Comparison of ENCODE assay signal across 1 cellular context in the genomic region with DNA sequence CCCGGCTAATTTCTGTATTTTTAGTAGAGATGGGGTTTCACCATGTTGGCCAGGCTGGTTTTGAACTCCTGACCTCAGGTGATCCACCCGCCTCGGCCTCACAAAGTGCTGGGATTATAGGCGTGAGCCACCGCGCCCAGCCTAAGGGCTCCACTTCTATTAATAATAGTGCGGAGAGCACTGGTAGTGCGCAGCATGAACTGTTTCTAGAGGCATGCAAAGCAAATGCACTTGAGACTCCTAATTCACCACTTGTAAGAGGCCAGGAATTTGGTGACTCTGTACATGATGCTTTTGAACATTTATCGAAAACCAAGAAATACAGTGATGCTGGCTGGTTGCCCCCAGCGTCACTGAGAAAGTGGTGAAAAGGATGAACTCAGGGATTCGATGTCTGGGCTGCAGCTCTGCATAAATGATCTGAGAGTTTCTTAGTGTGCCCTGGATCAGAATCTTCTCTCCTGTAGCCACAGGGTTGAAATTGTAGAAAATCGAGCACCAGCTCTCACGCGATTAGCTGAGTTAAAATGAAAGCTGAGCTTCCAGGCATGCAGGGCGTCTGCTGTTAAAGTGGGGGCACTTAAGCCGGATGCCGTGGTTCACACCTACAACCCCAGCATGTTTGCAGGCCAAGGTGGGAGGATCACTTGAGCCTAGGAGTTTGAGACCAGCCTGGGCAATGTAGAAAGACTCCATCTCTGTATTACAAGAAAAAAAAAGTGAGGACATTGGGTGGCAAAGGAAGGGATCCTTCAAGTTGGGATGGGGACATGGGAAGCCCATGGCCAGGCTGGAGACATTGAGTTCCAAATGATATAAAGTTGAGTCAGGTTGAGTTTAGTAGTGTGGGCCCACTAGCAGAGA.
TF ChIP-seq lines count a peak whose summit lies in the region.

No MANE protein-coding gene starts in this region.

TF ChIP-seq in GM12878, 131 proteins besides CTCF, POLR2A, EP300 and RAD21 (continues in another document):
- TF ChIP-seq PML (IDR thresholded peaks at IDR 0.05; ENCODE audit: low read length) (no peak), SREBF2 (IDR thresholded peaks at IDR 0.05; ENCODE audit: low read length) (no peak), RCOR1 (conservative IDR thresholded peaks at IDR 0.05; ENCODE audit: low read depth, low read length) (0 out of 2 replicates have a peak, but pooled peaks have one; percentile 45), SP1 (IDR thresholded peaks at IDR 0.05; ENCODE audit: low read depth, low read length) (peak; percentile 64), ATF3 (IDR thresholded peaks at IDR 0.05; ENCODE audit: borderline replicate concordance, extremely low read depth, low read depth, low read length) (no peak), NBN (IDR thresholded peaks at IDR 0.05) (peak; percentile 53; the same call in 1 of the 2 replicates), MEF2A (IDR thresholded peaks at IDR 0.05; ENCODE audit: insufficient read depth, low read depth, low read length) (peak; percentile 62; the same call in 1 of the 2 replicates), NFIC (IDR thresholded peaks at IDR 0.05; ENCODE audit: low read depth, low read length) (peak; percentile 83), YY1 (IDR thresholded peaks at IDR 0.05; ENCODE audit: low read depth, low read length) (peak; percentile 18; the same call in 1 of the 2 replicates), HDAC6 (IDR thresholded peaks at IDR 0.05; ENCODE audit: unreplicated experiment) (no peak), MAX (IDR thresholded peaks at IDR 0.05; ENCODE audit: low read depth, low read length) (peak; percentile 81), SUZ12 (IDR thresholded peaks at IDR 0.05; ENCODE audit: unreplicated experiment) (no peak), BMI1 (IDR thresholded peaks at IDR 0.05; ENCODE audit: borderline replicate concordance) (no peak; the same call in 1 of the 2 replicates), IRF4 (IDR thresholded peaks at IDR 0.05; ENCODE audit: low read depth, low read length) (peak; percentile 92), BHLHE40 (IDR thresholded peaks at IDR 0.05; ENCODE audit: borderline replicate concordance in 1 of 2, low read depth in 2 of 2, low read length in 1 of 2) (peak; percentile 96), JUNB (IDR thresholded peaks at IDR 0.05) (peak; percentile 94), ATF7 (IDR thresholded peaks at IDR 0.05; ENCODE audit: low read depth) (peak; percentile 60), MTA3 (IDR thresholded peaks at IDR 0.05; ENCODE audit: borderline replicate concordance, low read length) (peak; percentile 65; the same call in 1 of the 2 replicates), TCF12 (IDR thresholded peaks at IDR 0.05; ENCODE audit: low read depth, low read length) (peak; percentile 63; the same call in 1 of the 2 replicates), STAT3 (IDR thresholded peaks at IDR 0.05; ENCODE audit: low read depth, low read length) (peak; percentile 82; the same call in 1 of the 2 replicates), PAX5 (IDR thresholded peaks at IDR 0.05; ENCODE audit: borderline replicate concordance, low read depth, low read length) (peak; percentile 91), TBL1XR1 (IDR thresholded peaks at IDR 0.05; ENCODE audit: low read depth, low read length) (peak; percentile 72; the same call in 1 of the 2 replicates), NR2F1 (conservative IDR thresholded peaks at IDR 0.05) (peak; percentile 74), ZNF592 (IDR thresholded peaks at IDR 0.05) (no peak), ZSCAN29 (IDR thresholded peaks at IDR 0.05) (no peak), ETV6 (conservative IDR thresholded peaks at IDR 0.05 in 1 of 2, IDR thresholded peaks at IDR 0.05 in 1 of 2; ENCODE audit: borderline replicate concordance in 1 of 2, low read depth in 1 of 2) (peak in 1 of 2 experiments; percentile 88; a peak in 2 of 4 replicates), RUNX3 (IDR thresholded peaks at IDR 0.05; ENCODE audit: low read length) (peak; percentile 83), NFXL1 (IDR thresholded peaks at IDR 0.05; ENCODE audit: borderline replicate concordance) (no peak), STAT1 (conservative IDR thresholded peaks at IDR 0.05) (no peak), JUND (IDR thresholded peaks at IDR 0.05; ENCODE audit: low read depth, low read length) (peak; percentile 65; the same call in 1 of the 2 replicates), MXI1 (IDR thresholded peaks at IDR 0.05; ENCODE audit: low read depth, low read length) (peak; percentile 82; the same call in 1 of the 2 replicates), HDGF (IDR thresholded peaks at IDR 0.05) (peak; percentile 60; the same call in 1 of the 2 replicates), EGR1 (IDR thresholded peaks at IDR 0.05; ENCODE audit: borderline replicate concordance in 1 of 2, low read depth in 2 of 2, low read length in 2 of 2) (0 out of 3 replicates have a peak, but pooled peaks of 1 of the 2 experiments have one; percentile 5), GATAD2B (conservative IDR thresholded peaks at IDR 0.05; ENCODE audit: low read depth) (peak; percentile 80), FOXM1 (IDR thresholded peaks at IDR 0.05; ENCODE audit: low read depth, low read length) (peak; percentile 75; the same call in 1 of the 2 replicates), SREBF1 (IDR thresholded peaks at IDR 0.05; ENCODE audit: low read length) (0 out of 2 replicates have a peak, but pooled peaks have one; percentile 12), MEF2B (IDR thresholded peaks at IDR 0.05; ENCODE audit: partially characterized antibody, poor library complexity, severe bottlenecking) (peak; percentile 47), CHD2 (IDR thresholded peaks at IDR 0.05; ENCODE audit: borderline replicate concordance, low read depth, low read length) (peak; percentile 69; the same call in 1 of the 2 replicates), IKZF2 (IDR thresholded peaks at IDR 0.05) (peak; percentile 81 to 86), WRNIP1 (IDR thresholded peaks at IDR 0.05; ENCODE audit: borderline replicate concordance, low read depth, low read length) (0 out of 2 replicates have a peak, but pooled peaks have one; percentile 52), MYB (IDR thresholded peaks at IDR 0.05; ENCODE audit: borderline replicate concordance, low read depth, low read length) (no peak), POU2F2 (IDR thresholded peaks at IDR 0.05; ENCODE audit: borderline replicate concordance, low read depth, low read length) (peak; percentile 60; the same call in 2 of the 3 replicates), EED (IDR thresholded peaks at IDR 0.05; ENCODE audit: low read depth) (peak; percentile 64), RELA (IDR thresholded peaks at IDR 0.05; ENCODE audit: borderline replicate concordance, partially characterized antibody) (no peak), CREM (IDR thresholded peaks at IDR 0.05; ENCODE audit: low read depth) (peak; percentile 69; the same call in 1 of the 2 replicates), CREB1 (IDR thresholded peaks at IDR 0.05; ENCODE audit: low read depth) (0 out of 2 replicates have a peak, but pooled peaks have one; percentile 55)
- TF ChIP-seq, protein P1, sequence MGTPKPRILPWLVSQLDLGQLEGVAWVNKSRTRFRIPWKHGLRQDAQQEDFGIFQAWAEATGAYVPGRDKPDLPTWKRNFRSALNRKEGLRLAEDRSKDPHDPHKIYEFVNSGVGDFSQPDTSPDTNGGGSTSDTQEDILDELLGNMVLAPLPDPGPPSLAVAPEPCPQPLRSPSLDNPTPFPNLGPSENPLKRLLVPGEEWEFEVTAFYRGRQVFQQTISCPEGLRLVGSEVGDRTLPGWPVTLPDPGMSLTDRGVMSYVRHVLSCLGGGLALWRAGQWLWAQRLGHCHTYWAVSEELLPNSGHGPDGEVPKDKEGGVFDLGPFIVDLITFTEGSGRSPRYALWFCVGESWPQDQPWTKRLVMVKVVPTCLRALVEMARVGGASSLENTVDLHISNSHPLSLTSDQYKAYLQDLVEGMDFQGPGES (IDR thresholded peaks at IDR 0.05) = no peak
- TF ChIP-seq, protein P2, sequence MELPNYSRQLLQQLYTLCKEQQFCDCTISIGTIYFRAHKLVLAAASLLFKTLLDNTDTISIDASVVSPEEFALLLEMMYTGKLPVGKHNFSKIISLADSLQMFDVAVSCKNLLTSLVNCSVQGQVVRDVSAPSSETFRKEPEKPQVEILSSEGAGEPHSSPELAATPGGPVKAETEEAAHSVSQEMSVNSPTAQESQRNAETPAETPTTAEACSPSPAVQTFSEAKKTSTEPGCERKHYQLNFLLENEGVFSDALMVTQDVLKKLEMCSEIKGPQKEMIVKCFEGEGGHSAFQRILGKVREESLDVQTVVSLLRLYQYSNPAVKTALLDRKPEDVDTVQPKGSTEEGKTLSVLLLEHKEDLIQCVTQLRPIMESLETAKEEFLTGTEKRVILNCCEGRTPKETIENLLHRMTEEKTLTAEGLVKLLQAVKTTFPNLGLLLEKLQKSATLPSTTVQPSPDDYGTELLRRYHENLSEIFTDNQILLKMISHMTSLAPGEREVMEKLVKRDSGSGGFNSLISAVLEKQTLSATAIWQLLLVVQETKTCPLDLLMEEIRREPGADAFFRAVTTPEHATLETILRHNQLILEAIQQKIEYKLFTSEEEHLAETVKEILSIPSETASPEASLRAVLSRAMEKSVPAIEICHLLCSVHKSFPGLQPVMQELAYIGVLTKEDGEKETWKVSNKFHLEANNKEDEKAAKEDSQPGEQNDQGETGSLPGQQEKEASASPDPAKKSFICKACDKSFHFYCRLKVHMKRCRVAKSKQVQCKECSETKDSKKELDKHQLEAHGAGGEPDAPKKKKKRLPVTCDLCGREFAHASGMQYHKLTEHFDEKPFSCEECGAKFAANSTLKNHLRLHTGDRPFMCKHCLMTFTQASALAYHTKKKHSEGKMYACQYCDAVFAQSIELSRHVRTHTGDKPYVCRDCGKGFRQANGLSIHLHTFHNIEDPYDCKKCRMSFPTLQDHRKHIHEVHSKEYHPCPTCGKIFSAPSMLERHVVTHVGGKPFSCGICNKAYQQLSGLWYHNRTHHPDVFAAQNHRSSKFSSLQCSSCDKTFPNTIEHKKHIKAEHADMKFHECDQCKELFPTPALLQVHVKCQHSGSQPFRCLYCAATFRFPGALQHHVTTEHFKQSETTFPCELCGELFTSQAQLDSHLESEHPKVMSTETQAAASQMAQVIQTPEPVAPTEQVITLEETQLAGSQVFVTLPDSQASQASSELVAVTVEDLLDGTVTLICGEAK (IDR thresholded peaks at IDR 0.05; ENCODE audit: borderline replicate concordance) = no peak
- TF ChIP-seq, protein P3, sequence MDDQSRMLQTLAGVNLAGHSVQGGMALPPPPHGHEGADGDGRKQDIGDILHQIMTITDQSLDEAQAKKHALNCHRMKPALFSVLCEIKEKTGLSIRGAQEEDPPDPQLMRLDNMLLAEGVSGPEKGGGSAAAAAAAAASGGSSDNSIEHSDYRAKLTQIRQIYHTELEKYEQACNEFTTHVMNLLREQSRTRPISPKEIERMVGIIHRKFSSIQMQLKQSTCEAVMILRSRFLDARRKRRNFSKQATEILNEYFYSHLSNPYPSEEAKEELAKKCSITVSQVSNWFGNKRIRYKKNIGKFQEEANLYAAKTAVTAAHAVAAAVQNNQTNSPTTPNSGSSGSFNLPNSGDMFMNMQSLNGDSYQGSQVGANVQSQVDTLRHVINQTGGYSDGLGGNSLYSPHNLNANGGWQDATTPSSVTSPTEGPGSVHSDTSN (IDR thresholded peaks at IDR 0.05; ENCODE audit: insufficient replicate concordance, low read depth, low read length) = no peak
- TF ChIP-seq, protein P4, sequence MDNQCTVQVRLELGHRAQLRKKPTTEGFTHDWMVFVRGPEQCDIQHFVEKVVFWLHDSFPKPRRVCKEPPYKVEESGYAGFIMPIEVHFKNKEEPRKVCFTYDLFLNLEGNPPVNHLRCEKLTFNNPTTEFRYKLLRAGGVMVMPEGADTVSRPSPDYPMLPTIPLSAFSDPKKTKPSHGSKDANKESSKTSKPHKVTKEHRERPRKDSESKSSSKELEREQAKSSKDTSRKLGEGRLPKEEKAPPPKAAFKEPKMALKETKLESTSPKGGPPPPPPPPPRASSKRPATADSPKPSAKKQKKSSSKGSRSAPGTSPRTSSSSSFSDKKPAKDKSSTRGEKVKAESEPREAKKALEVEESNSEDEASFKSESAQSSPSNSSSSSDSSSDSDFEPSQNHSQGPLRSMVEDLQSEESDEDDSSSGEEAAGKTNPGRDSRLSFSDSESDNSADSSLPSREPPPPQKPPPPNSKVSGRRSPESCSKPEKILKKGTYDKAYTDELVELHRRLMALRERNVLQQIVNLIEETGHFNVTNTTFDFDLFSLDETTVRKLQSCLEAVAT (IDR thresholded peaks at IDR 0.05) = peak; percentile 72; the same call in 1 of the 2 replicates
